In genomic region chr11:63635762-63636465, GRCh38 we compare ENCODE assay signal across 9 cellular contexts. TPM values are rescaled to one million over a fixed set of nuclear protein-coding genes. Genes with fewer than 3 reads are reported as not detected.
DNase-seq lines count a peak whose midpoint lies in the region; ATAC-seq and TF ChIP-seq lines count a peak whose summit lies in the region.
"Had no signal": no experiment of that assay in that cellular context is flagged by ENCODE, and none has a peak within 500 bp of the region (broad histone marks: within the 10 kb centered on the region; RNA-seq: fewer than 3 reads in every experiment).

No MANE protein-coding gene starts in this region.

- H3K4me1 Mint-ChIP-seq in activated CD4-positive, alpha-beta T cell treated with anti-CD3 and anti-CD28 coated beads for 36 hours: peaks cover 12% of the 10 kb centered on the region

- POLR2A ChIA-PET in activated CD4-positive, alpha-beta T cell treated with anti-CD3 and anti-CD28 coated beads for 36 hours (lab: Charles Lee): no interaction called here

- no peaks in the 10 kb centered on the region for H3K9me3 Mint-ChIP-seq in activated CD4-positive, alpha-beta T cell treated with anti-CD3 and anti-CD28 coated beads for 36 hours (ENCODE audit: low read depth)

- H3K27me3 Mint-ChIP-seq in activated CD4-positive, alpha-beta T cell treated with anti-CD3 and anti-CD28 coated beads for 36 hours: no peaks in the 10 kb centered on the region

- H3K4me3 Mint-ChIP-seq in activated CD4-positive, alpha-beta T cell treated with anti-CD3 and anti-CD28 coated beads for 36 hours: no peak overlapping the region

- H3K4me3 ChIP-seq in left lung: no peak overlapping the region
- H3K4me3 ChIP-seq: skin epidermis had no signal

- no peaks in the 10 kb centered on the region for H3K9me3 ChIP-seq in left lung

- H3K27me3 ChIP-seq in left lung: no peaks in the 10 kb centered on the region

- intact Hi-C loops in activated CD4-positive, alpha-beta T cell treated with anti-CD3 and anti-CD28 coated beads for 36 hours (cut with DNase I, micrococcal nuclease): loop anchor here (1.0 to 10.0 kb wide), 4 partner anchors 101 to 601 kb away; no protein-coding TSS in a partner anchor
- intact Hi-C loops in left lung (cut with DNase I): loop anchor here in 1 of 2 donors (5.0 kb wide), 1 partner anchor 159 kb away; no protein-coding TSS in a partner anchor

- peaks cover 28% of the 10 kb centered on the region for H3K36me3 Mint-ChIP-seq in activated CD4-positive, alpha-beta T cell treated with anti-CD3 and anti-CD28 coated beads for 36 hours (ENCODE audit: low read depth)

- CTCF ChIA-PET in activated CD4-positive, alpha-beta T cell treated with anti-CD3 and anti-CD28 coated beads for 36 hours (lab: Charles Lee): interaction anchor here (0.5 to 7.3 kb wide), 17 partner anchors 9 to 257 kb away, joined by 3 to 125 read pairs (median 3); partner anchors contain the start of gene PLAAT4

- peaks cover 0 to 21% of the 10 kb centered on the region in 2 donors for H3K4me1 ChIP-seq in left lung

- peak; percentile 31 to 57 for DNase-seq in NCI-H524 (lab: John Stamatoyannopoulos, UW)
- DNase-seq in NCI-H524 treated with DMSO at 0.1 percent for 48 hours (lab: John Stamatoyannopoulos, UW): no peak
- DNase-seq in NCI-H2171 treated with DMSO at 0.1 percent for 48 hours (lab: John Stamatoyannopoulos, UW): peak; percentile 77
- peak; percentile 79 for DNase-seq in activated CD4-positive, alpha-beta T cell treated with anti-CD3 and anti-CD28 coated beads for 36 hours
- peak; percentile 75 for DNase-seq in cerebellum (ENCODE audit: low spot score)
- peak in 1 of 2 donors; percentile 46 for DNase-seq in left lung
- DNase-seq in stimulated activated CD4-positive, alpha-beta T cell treated with anti-CD3 and anti-CD28 coated beads, TNF-alpha, amount 100 ng/mL, for 1 hour (ENCODE audit: low read depth in 3 of 3, low spot score in 1 of 3): peak; percentile 27 to 48 (median 33)

- H3K27ac ChIP-seq in left lung: no peak overlapping the region
- H3K27ac ChIP-seq: skin epidermis had no signal

- TF ChIP-seq CTCF in left lung (IDR thresholded peaks at IDR 0.05): peak; percentile 74 to 79

- peaks cover 5 to 79% of the 10 kb centered on the region in 2 donors for H3K36me3 ChIP-seq in left lung

- ATAC-seq in activated CD4-positive, alpha-beta T cell treated with anti-CD3 and anti-CD28 coated beads for 36 hours: peak; percentile 85
- ATAC-seq in left lung (peak; percentile 89), HG03045 (IDR thresholded peaks at IDR 0.05; ENCODE audit: unreplicated experiment) (no peak)

- no peak overlapping the region for H3K27ac Mint-ChIP-seq in activated CD4-positive, alpha-beta T cell treated with anti-CD3 and anti-CD28 coated beads for 36 hours

RNA-seq across cellular contexts. Expression of gene PLAAT3, which starts 21.7 kb away (rescaled TPM):
- 1 to 10 TPM; 1.8 to 3.1 TPM for total RNA-seq in activated CD4-positive, alpha-beta T cell treated with anti-CD3 and anti-CD28 coated beads for 36 hours
- total RNA-seq in cerebellum: 3.5 TPM
- total RNA-seq in left lung: 10 to 100 TPM; 74.2 to 86.4 TPM

RNA-seq across cellular contexts. Expression of gene ATL3, which starts 35.3 kb away (rescaled TPM):
- total RNA-seq in activated CD4-positive, alpha-beta T cell treated with anti-CD3 and anti-CD28 coated beads for 36 hours: 10 to 100 TPM; 18.9 to 25.7 TPM
- total RNA-seq in cerebellum: 23.0 TPM
- total RNA-seq in left lung: 10 to 100 TPM; 76.1 to 98.2 TPM

RNA-seq across cellular contexts. Expression of gene RTN3, which starts 45.4 kb away (rescaled TPM):
- total RNA-seq in activated CD4-positive, alpha-beta T cell treated with anti-CD3 and anti-CD28 coated beads for 36 hours: 10 to 100 TPM; 42.2 to 43.0 TPM
- total RNA-seq in cerebellum (192 TPM), left lung (100 to 1,000 TPM; 121 to 145 TPM)

Comparison
In these comparisons a context has a peak if more than half of its experiments do, and no peak if none do; other contexts are left out.
1. RNA of gene PLAAT3, which starts 21.7 kb away (total RNA-seq): 74.2 to 86.4 TPM in left lung; 3.5 TPM in cerebellum (single experiment) and 1.8 to 3.1 TPM in activated CD4-positive, alpha-beta T cell treated with anti-CD3 and anti-CD28 coated beads for 36 hours; every median in the first group is over 10 times any median in the second.